ENCODE assay signal across 1 cellular context in genomic region chr3:164524201-164524600, GRCh38.
TF ChIP-seq lines count a peak whose summit lies in the region.

No MANE protein-coding gene starts in this region.

TF ChIP-seq in liver, 16 proteins besides CTCF, POLR2A, EP300 and RAD21 (continued from another document):
- TF ChIP-seq ZBTB33 (IDR thresholded peaks at IDR 0.05) (peak; percentile 64), SP1 (IDR thresholded peaks at IDR 0.05) (peak; percentile 55), EGR1 (IDR thresholded peaks at IDR 0.05; ENCODE audit: low read depth in 2 of 2) (no peak), ATF3 (IDR thresholded peaks at IDR 0.05) (no peak)
